1 cellular context compared by ENCODE assay signal in the genomic region with DNA sequence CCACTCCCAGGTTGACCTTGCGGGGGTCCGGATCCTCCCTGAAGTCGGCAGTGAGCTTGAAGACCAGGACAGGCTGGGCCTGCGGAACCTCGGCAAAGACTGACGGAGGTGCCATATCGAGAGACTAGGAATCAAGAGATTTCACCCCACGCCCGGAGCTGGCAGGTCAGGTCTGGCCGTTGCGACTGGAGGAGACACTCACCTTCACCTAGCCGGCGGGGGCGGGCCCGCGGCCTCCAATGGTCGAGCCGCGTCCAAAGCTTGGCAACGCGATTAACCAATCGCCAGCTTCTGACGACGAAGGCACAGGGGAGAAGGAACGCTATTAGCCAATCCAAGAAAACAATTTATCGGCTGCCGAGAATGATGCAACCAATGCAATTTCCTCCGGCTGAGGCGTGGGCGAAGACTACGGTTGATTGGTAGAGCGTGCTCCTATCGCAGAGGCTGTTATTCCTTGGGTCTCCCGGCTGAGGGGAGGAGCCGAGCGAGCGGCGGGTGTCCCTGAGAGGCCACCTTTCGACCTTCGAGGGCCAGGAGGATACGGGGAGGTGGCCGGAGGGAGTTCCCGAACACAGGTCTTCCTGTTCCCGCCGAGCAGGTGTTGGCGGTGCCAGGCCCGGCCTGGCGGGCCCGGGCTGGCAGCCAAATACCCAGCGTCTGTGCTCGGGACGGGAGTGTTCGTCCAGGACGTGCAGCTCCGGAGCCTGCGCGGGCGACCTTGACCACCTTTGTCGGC.
A peak's percentile ranks its signal among the peaks of the same experiment; 100 is the strongest.
TF ChIP-seq lines count a peak whose summit lies in the region.

Gene GOT1, minus strand, starts transcription at position 174 of the 739 bp plus-strand sequence. Its CDS starts 59 bp downstream, at position 115.

TF ChIP-seq in HepG2, 621 proteins besides CTCF, POLR2A, EP300 and RAD21 (continued from another document and continues in another):
- TF ChIP-seq, protein P1, sequence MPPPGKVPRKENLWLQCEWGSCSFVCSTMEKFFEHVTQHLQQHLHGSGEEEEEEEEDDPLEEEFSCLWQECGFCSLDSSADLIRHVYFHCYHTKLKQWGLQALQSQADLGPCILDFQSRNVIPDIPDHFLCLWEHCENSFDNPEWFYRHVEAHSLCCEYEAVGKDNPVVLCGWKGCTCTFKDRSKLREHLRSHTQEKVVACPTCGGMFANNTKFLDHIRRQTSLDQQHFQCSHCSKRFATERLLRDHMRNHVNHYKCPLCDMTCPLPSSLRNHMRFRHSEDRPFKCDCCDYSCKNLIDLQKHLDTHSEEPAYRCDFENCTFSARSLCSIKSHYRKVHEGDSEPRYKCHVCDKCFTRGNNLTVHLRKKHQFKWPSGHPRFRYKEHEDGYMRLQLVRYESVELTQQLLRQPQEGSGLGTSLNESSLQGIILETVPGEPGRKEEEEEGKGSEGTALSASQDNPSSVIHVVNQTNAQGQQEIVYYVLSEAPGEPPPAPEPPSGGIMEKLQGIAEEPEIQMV (CRISPR knock-in tag; IDR thresholded peaks at IDR 0.05; ENCODE audit: low read depth): 0 out of 2 replicates have a peak, but pooled peaks have one; percentile 49
- TF ChIP-seq ZNF430 (CRISPR knock-in tag; IDR thresholded peaks at IDR 0.05) (peak; percentile 69), JUNB (CRISPR knock-in tag; IDR thresholded peaks at IDR 0.05; ENCODE audit: borderline replicate concordance) (no peak), KDM5A (IDR thresholded peaks at IDR 0.05; ENCODE audit: borderline replicate concordance, low read length) (peak; percentile 89), FOSL2 (CRISPR knock-in tag; IDR thresholded peaks at IDR 0.05) (no peak; the same call in 1 of the 2 replicates), KLF15 (CRISPR knock-in tag; IDR thresholded peaks at IDR 0.05; ENCODE audit: borderline replicate concordance) (no peak; the same call in 1 of the 2 replicates), ZKSCAN5 (CRISPR knock-in tag; IDR thresholded peaks at IDR 0.05) (no peak), DRAP1 (CRISPR knock-in tag; IDR thresholded peaks at IDR 0.05) (peak; percentile 96), ATF5 (CRISPR knock-in tag; IDR thresholded peaks at IDR 0.05; ENCODE audit: low read depth) (0 out of 2 replicates have a peak, but pooled peaks have one; percentile 31), CC2D1A (CRISPR knock-in tag; IDR thresholded peaks at IDR 0.05) (no peak), TCF7 (IDR thresholded peaks at IDR 0.05; ENCODE audit: low read depth) (no peak), ZNF142 (CRISPR knock-in tag; IDR thresholded peaks at IDR 0.05) (no peak), EZH2 (conservative IDR thresholded peaks at IDR 0.05; ENCODE audit: low read depth, low read length) (no peak), CREB1 (IDR thresholded peaks at IDR 0.05) (peak; percentile 90), CREB1 (CRISPR knock-in tag; IDR thresholded peaks at IDR 0.05) (peak; percentile 96), ISL2 (CRISPR knock-in tag; IDR thresholded peaks at IDR 0.05) (0 out of 2 replicates have a peak, but pooled peaks have one; percentile 0), RBM22 (optimal IDR thresholded peaks at IDR 0.05; ENCODE audit: low read length) (no peak), IRX3 (CRISPR knock-in tag; IDR thresholded peaks at IDR 0.05; ENCODE audit: borderline replicate concordance, low read depth) (peak; percentile 52; the same call in 1 of the 2 replicates), ZFP82 (CRISPR knock-in tag; IDR thresholded peaks at IDR 0.05; ENCODE audit: borderline replicate concordance) (no peak), ATF7 (IDR thresholded peaks at IDR 0.05) (peak; percentile 77), ATF7 (CRISPR knock-in tag; IDR thresholded peaks at IDR 0.05) (no peak), REL (CRISPR knock-in tag; conservative IDR thresholded peaks at IDR 0.05) (no peak), DMAP1 (CRISPR knock-in tag; IDR thresholded peaks at IDR 0.05) (peak; percentile 82), SYNCRIP (IDR thresholded peaks at IDR 0.05; ENCODE audit: insufficient read depth, low read depth, low read length) (no peak), ZNF503 (CRISPR knock-in tag; IDR thresholded peaks at IDR 0.05) (no peak), ZNF510 (CRISPR knock-in tag; IDR thresholded peaks at IDR 0.05; ENCODE audit: low read depth) (peak; percentile 68; the same call in 1 of the 2 replicates), FOXM1 (CRISPR knock-in tag; IDR thresholded peaks at IDR 0.05) (no peak), MXD4 (CRISPR knock-in tag; IDR thresholded peaks at IDR 0.05) (peak; percentile 67; the same call in 1 of the 2 replicates), ZNF776 (CRISPR knock-in tag; IDR thresholded peaks at IDR 0.05) (no peak; the same call in 1 of the 2 replicates), SIN3B (IDR thresholded peaks at IDR 0.05; ENCODE audit: low read length) (no peak), ZNF441 (CRISPR knock-in tag; IDR thresholded peaks at IDR 0.05; ENCODE audit: borderline replicate concordance) (peak; percentile 57; the same call in 1 of the 2 replicates), XRCC5 (optimal IDR thresholded peaks at IDR 0.05; ENCODE audit: low read length) (peak; percentile 45), TMF1 (CRISPR knock-in tag; IDR thresholded peaks at IDR 0.05; ENCODE audit: low read depth) (peak; percentile 79), AGO2 (optimal IDR thresholded peaks at IDR 0.05; ENCODE audit: low read depth, low read length) (no peak)
- TF ChIP-seq, protein P2, sequence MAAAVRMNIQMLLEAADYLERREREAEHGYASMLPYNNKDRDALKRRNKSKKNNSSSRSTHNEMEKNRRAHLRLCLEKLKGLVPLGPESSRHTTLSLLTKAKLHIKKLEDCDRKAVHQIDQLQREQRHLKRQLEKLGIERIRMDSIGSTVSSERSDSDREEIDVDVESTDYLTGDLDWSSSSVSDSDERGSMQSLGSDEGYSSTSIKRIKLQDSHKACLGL (CRISPR knock-in tag; IDR thresholded peaks at IDR 0.05): peak; percentile 87; the same call in 1 of the 2 replicates
- TF ChIP-seq, protein P3, sequence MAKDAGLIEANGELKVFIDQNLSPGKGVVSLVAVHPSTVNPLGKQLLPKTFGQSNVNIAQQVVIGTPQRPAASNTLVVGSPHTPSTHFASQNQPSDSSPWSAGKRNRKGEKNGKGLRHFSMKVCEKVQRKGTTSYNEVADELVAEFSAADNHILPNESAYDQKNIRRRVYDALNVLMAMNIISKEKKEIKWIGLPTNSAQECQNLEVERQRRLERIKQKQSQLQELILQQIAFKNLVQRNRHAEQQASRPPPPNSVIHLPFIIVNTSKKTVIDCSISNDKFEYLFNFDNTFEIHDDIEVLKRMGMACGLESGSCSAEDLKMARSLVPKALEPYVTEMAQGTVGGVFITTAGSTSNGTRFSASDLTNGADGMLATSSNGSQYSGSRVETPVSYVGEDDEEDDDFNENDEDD (CRISPR knock-in tag; IDR thresholded peaks at IDR 0.05; ENCODE audit: borderline replicate concordance): peak; percentile 48; the same call in 1 of the 2 replicates
- TF ChIP-seq, protein P4, sequence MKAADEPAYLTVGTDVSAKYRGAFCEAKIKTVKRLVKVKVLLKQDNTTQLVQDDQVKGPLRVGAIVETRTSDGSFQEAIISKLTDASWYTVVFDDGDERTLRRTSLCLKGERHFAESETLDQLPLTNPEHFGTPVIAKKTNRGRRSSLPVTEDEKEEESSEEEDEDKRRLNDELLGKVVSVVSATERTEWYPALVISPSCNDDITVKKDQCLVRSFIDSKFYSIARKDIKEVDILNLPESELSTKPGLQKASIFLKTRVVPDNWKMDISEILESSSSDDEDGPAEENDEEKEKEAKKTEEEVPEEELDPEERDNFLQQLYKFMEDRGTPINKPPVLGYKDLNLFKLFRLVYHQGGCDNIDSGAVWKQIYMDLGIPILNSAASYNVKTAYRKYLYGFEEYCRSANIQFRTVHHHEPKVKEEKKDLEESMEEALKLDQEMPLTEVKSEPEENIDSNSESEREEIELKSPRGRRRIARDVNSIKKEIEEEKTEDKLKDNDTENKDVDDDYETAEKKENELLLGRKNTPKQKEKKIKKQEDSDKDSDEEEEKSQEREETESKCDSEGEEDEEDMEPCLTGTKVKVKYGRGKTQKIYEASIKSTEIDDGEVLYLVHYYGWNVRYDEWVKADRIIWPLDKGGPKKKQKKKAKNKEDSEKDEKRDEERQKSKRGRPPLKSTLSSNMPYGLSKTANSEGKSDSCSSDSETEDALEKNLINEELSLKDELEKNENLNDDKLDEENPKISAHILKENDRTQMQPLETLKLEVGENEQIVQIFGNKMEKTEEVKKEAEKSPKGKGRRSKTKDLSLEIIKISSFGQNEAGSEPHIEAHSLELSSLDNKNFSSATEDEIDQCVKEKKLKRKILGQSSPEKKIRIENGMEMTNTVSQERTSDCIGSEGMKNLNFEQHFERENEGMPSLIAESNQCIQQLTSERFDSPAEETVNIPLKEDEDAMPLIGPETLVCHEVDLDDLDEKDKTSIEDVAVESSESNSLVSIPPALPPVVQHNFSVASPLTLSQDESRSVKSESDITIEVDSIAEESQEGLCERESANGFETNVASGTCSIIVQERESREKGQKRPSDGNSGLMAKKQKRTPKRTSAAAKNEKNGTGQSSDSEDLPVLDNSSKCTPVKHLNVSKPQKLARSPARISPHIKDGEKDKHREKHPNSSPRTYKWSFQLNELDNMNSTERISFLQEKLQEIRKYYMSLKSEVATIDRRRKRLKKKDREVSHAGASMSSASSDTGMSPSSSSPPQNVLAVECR (CRISPR knock-in tag; IDR thresholded peaks at IDR 0.05; ENCODE audit: borderline replicate concordance): peak; percentile 87
- TF ChIP-seq, protein P5, sequence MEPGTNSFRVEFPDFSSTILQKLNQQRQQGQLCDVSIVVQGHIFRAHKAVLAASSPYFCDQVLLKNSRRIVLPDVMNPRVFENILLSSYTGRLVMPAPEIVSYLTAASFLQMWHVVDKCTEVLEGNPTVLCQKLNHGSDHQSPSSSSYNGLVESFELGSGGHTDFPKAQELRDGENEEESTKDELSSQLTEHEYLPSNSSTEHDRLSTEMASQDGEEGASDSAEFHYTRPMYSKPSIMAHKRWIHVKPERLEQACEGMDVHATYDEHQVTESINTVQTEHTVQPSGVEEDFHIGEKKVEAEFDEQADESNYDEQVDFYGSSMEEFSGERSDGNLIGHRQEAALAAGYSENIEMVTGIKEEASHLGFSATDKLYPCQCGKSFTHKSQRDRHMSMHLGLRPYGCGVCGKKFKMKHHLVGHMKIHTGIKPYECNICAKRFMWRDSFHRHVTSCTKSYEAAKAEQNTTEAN (CRISPR knock-in tag; conservative IDR thresholded peaks at IDR 0.05): no peak
